In genomic region chr18:57998461-57998860, GRCh38 we compare ENCODE assay signal across 14 cellular contexts. TPM values are rescaled to one million over a fixed set of nuclear protein-coding genes. Genes with fewer than 3 reads are reported as not detected.
DNase-seq lines count a peak whose midpoint lies in the region; ATAC-seq and TF ChIP-seq lines count a peak whose summit lies in the region.
"Had no signal": no experiment of that assay in that cellular context is flagged by ENCODE, and none has a peak within 500 bp of the region (broad histone marks: within the 10 kb centered on the region; RNA-seq: fewer than 3 reads in every experiment).

No MANE protein-coding gene starts in this region.

- H3K27me3 ChIP-seq in thyroid gland, result no peaks in the 10 kb centered on the region
- no peaks in the 10 kb centered on the region for H3K27me3 ChIP-seq in upper lobe of right lung
- H3K27me3 ChIP-seq: BLaER1 had no signal

- TF ChIP-seq POLR2A in thyroid gland (IDR thresholded peaks at IDR 0.05), result no peak

- DNase-seq in HCEC 1CT (peak; percentile 76), RKO (ENCODE audit: low spot score) (peak; percentile 68), epithelial cell of esophagus (ENCODE audit: low read depth) (peak; percentile 70), thyroid gland (no peak), NCI-H526 (lab: John Stamatoyannopoulos, UW) (no peak), upper lobe of right lung (no peak)
- DNase-seq: CD8-positive, alpha-beta memory T cell; H7; NCI-H2107; NCI-H748 treated with DMSO at 0.1 percent for 48 hours; SIG-M5 had no signal

- intact Hi-C loops in thyroid gland (cut with DNase I) (no loop called here), upper lobe of right lung (cut with DNase I) (no loop called here)

- no peaks in the 10 kb centered on the region for H3K9me3 ChIP-seq in thyroid gland
- H3K9me3 ChIP-seq in upper lobe of right lung, result no peaks in the 10 kb centered on the region
- H3K9me3 ChIP-seq: BLaER1 had no signal

- H3K27ac ChIP-seq in thyroid gland (no peak overlapping the region), upper lobe of right lung (no peak overlapping the region)
- H3K27ac ChIP-seq: BLaER1 had no signal

- 91 to 92% methylated on average over 1 of the region's 1 CpG for WGBS in thyroid gland, 2 donors

- H3K4me1 ChIP-seq in thyroid gland (no peaks in the 10 kb centered on the region), upper lobe of right lung (no peaks in the 10 kb centered on the region)

- ATAC-seq in HG03354 (IDR thresholded peaks at IDR 0.05; ENCODE audit: poor library complexity, severe bottlenecking, unreplicated experiment), result no peak
- no peak for ATAC-seq in upper lobe of right lung
- ATAC-seq: Panc1 had no signal

- TF ChIP-seq CTCF in epithelial cell of esophagus (IDR thresholded peaks at IDR 0.05; ENCODE audit: insufficient read depth, low read depth, low read length, missing control alignments), result no peak
- TF ChIP-seq CTCF in thyroid gland (IDR thresholded peaks at IDR 0.05), result no peak
- no peak for TF ChIP-seq CTCF in upper lobe of right lung (IDR thresholded peaks at IDR 0.05)

- H3K36me3 ChIP-seq in thyroid gland (no peaks in the 10 kb centered on the region), upper lobe of right lung (no peaks in the 10 kb centered on the region)
- H3K36me3 ChIP-seq: BLaER1 had no signal

- H3K4me3 ChIP-seq in epithelial cell of esophagus (ENCODE audit: low read length), result no peak overlapping the region
- no peak overlapping the region for H3K4me3 ChIP-seq in thyroid gland (replicated peaks in 1 of 3)
- H3K4me3 ChIP-seq in upper lobe of right lung, result no peak overlapping the region
- H3K4me3 ChIP-seq: BLaER1 had no signal

RNA-seq across cellular contexts. Expression of gene NEDD4L, which starts 45.6 kb away (rescaled TPM):
- total RNA-seq in thyroid gland (100 to 1,000 TPM in 1 of 4 donors, 10 to 100 TPM in 3; 61.5 to 105 (median 78.0) TPM), upper lobe of right lung (192 TPM)

Comparison
In these comparisons a context has a peak if more than half of its experiments do, and no peak if none do; other contexts are left out.
1. DNase-seq: peak in HCEC 1CT (single experiment), RKO (single experiment) and epithelial cell of esophagus (single experiment); none in thyroid gland (0 of 2), NCI-H526 (0 of 2) and upper lobe of right lung (single experiment).